In the genomic region with DNA sequence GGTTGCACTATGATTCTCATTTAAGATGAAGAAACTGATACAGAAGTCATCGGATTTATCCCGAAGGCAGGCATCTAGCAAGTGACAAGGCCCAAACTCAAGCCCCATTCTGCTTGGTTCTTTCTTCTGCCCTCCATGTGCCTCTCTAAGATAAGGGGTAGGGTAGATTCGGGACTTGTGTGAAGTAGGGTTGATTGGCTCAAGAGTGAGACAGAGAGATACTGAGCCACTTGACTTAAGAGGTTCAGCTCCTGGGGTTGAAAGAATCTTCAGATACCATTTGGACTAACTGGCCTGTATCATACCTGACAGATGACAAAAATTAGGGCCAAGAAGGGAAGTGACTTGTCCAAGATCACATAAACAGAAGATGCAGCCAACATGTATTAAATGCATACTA, we compare ENCODE assay signal across 7 cellular contexts. TPM values are rescaled to one million over a fixed set of nuclear protein-coding genes. Genes with fewer than 3 reads are reported as not detected.
DNase-seq lines count a peak whose midpoint lies in the region; ATAC-seq and TF ChIP-seq lines count a peak whose summit lies in the region.

No MANE protein-coding gene starts in this region.

- no peak for ATAC-seq in right cardiac atrium

- POLR2A ChIA-PET in HEK293 (lab: Yijun Ruan, JAX): interaction anchor here (0.7 to 1.0 kb wide), 2 partner anchors 53 to 661 kb away, joined by 3 read pairs; no protein-coding TSS in a partner anchor

- no peak for TF ChIP-seq CTCF in HEK293 (tag by site-specific recombination; IDR thresholded peaks at IDR 0.05)
- no peak for TF ChIP-seq CTCF in WERI-Rb-1 (IDR thresholded peaks at IDR 0.05; ENCODE audit: low read depth, low read length)
- no peak for TF ChIP-seq CTCF in spleen (IDR thresholded peaks at IDR 0.05 in 8 of 11, conservative IDR thresholded peaks at IDR 0.05 in 3 of 11)

- H3K36me3 ChIP-seq in HEK293 (ENCODE audit: control insufficient read depth in 2 of 2, insufficient read depth in 1 of 2, low read length in 2 of 2): peaks cover 7 to 25% of the 10 kb centered on the region in 2 experiments
- no peaks in the 10 kb centered on the region; the same call in 1 of the 2 replicates for H3K36me3 ChIP-seq in WERI-Rb-1
- peaks cover 0 to 37% (median 19%) of the 10 kb centered on the region in 6 donors for H3K36me3 ChIP-seq in spleen

- in situ Hi-C loops in KBM-7 (cut with MboI; ENCODE audit: low pct_unique_long_range_greater_than_20kb, low sequenced_read_pairs): no loop called here

- intact Hi-C loops in right cardiac atrium (cut with DNase I): no loop called here
- intact Hi-C loops in spleen (cut with DNase I; ENCODE audit: low total_unique reads): no loop called here

- no peaks in the 10 kb centered on the region for H3K27me3 ChIP-seq in WERI-Rb-1 (ENCODE audit: insufficient read depth, low read depth, severe bottlenecking)
- H3K27me3 ChIP-seq in right cardiac atrium (ENCODE audit: control insufficient read depth, insufficient read depth): no peaks in the 10 kb centered on the region
- no peaks in the 10 kb centered on the region for H3K27me3 ChIP-seq in spleen (replicated peaks in 1 of 7)

- DNase-seq in WERI-Rb-1 (no peak), right cardiac atrium (no peak), spleen (no peak), KBM-7 (no peak), T1000 (lab: John Stamatoyannopoulos, UW) (no peak), NCI-H2107 treated with DMSO at 0.1 percent for 48 hours (lab: John Stamatoyannopoulos, UW; ENCODE audit: unreplicated experiment) (no peak)

- CTCF ChIA-PET in HEK293 (lab: Yijun Ruan, JAX): interaction anchor here (0.7 to 1.8 kb wide), 3 partner anchors 19 to 68 kb away, joined by 3 to 11 read pairs (median 3); no protein-coding TSS in a partner anchor

- TF ChIP-seq POLR2A in spleen (IDR thresholded peaks at IDR 0.05): no peak

- 61% methylated on average over 3 of the region's 3 CpGs for WGBS in right cardiac atrium
- WGBS in spleen, 5 donors: 73 to 90% (median 79%) methylated on average over 3 of the region's 3 CpGs

- H3K4me3 ChIP-seq in HEK293 (ENCODE audit: low read depth, low read length): peak overlapping the region; percentile 99
- H3K4me3 ChIP-seq in WERI-Rb-1 (ENCODE audit: low read depth, low read length): peak overlapping the region; percentile 84
- peak overlapping the region; percentile 58 for H3K4me3 ChIP-seq in right cardiac atrium (ENCODE audit: low read length)
- peak overlapping the region; percentile 84 to 98 (median 90) for H3K4me3 ChIP-seq in spleen

- H3K9me3 ChIP-seq in HEK293 (ENCODE audit: control insufficient read depth, insufficient read depth, low read depth, low read length): no peaks in the 10 kb centered on the region
- no peaks in the 10 kb centered on the region for H3K9me3 ChIP-seq in WERI-Rb-1 (ENCODE audit: severe bottlenecking)
- no peaks in the 10 kb centered on the region for H3K9me3 ChIP-seq in right cardiac atrium (ENCODE audit: control insufficient read depth, low read length)
- no peaks in the 10 kb centered on the region for H3K9me3 ChIP-seq in spleen

- H3K4me1 ChIP-seq in HEK293 (ENCODE audit: control insufficient read depth, insufficient read depth, low read length) (no peaks in the 10 kb centered on the region), right cardiac atrium (ENCODE audit: control insufficient read depth, insufficient read depth, low read length) (peaks cover 4% of the 10 kb centered on the region), spleen (peaks cover 9 to 77% (median 43%) of the 10 kb centered on the region in 6 donors)

- H3K27ac ChIP-seq in HEK293 (ENCODE audit: extremely low read depth, low read depth, low read length) (0 out of 2 replicates have a peak overlapping the region, but pooled peaks have one; percentile 74), WERI-Rb-1 (no peak overlapping the region; the same call in 1 of the 2 replicates), right cardiac atrium (ENCODE audit: low read length) (no peak overlapping the region), spleen (peak overlapping the region in 6 of 8 donors; percentile 91 to 96 (median 94))

TF ChIP-seq in HEK293, 187 proteins besides CTCF, POLR2A, EP300 and RAD21 (continues in another document):
- TF ChIP-seq ZNF121 (tag by site-specific recombination; IDR thresholded peaks at IDR 0.05) (no peak), ZNF768 (tag by site-specific recombination; IDR thresholded peaks at IDR 0.05) (no peak), HOXD13 (CRISPR knock-in tag; IDR thresholded peaks at IDR 0.05; ENCODE audit: borderline replicate concordance) (no peak), MEIS1 (CRISPR knock-in tag; IDR thresholded peaks at IDR 0.05; ENCODE audit: borderline replicate concordance) (no peak), FEZF1 (tag by site-specific recombination; IDR thresholded peaks at IDR 0.05) (no peak), SETDB1 (IDR thresholded peaks at IDR 0.05; ENCODE audit: insufficient read length, low read length) (no peak), ZFP37 (tag by site-specific recombination; IDR thresholded peaks at IDR 0.05) (no peak), ZNF629 (tag by site-specific recombination; IDR thresholded peaks at IDR 0.05) (no peak), KLF9 (tag by site-specific recombination; IDR thresholded peaks at IDR 0.05; ENCODE audit: low read depth) (no peak), ZNF518A (tag by site-specific recombination; conservative IDR thresholded peaks at IDR 0.05; ENCODE audit: low read depth) (no peak), IKZF3 (tag by site-specific recombination; IDR thresholded peaks at IDR 0.05) (no peak), ZFHX2 (tag by site-specific recombination; conservative IDR thresholded peaks at IDR 0.05) (no peak), KLF8 (tag by site-specific recombination; IDR thresholded peaks at IDR 0.05) (no peak), ZSCAN5A (tag by site-specific recombination; IDR thresholded peaks at IDR 0.05) (no peak), ZNF530 (tag by site-specific recombination; IDR thresholded peaks at IDR 0.05; ENCODE audit: low read depth) (no peak), ZFP41 (tag by site-specific recombination; IDR thresholded peaks at IDR 0.05; ENCODE audit: borderline replicate concordance) (no peak), ZNF580 (tag by site-specific recombination; IDR thresholded peaks at IDR 0.05) (no peak), ZNF138 (tag by site-specific recombination; IDR thresholded peaks at IDR 0.05; ENCODE audit: borderline replicate concordance) (no peak), ZBTB20 (tag by site-specific recombination; IDR thresholded peaks at IDR 0.05) (no peak)

RNA-seq across cellular contexts. Expression of gene RFT1, which starts 0.9 kb away (rescaled TPM):
- total RNA-seq in right cardiac atrium: 10 to 100 TPM; 10.6 to 12.9 (median 12.6) TPM
- 7.0 TPM for polyA plus RNA-seq in right cardiac atrium
- 10 to 100 TPM; 12.1 to 25.6 (median 17.8) TPM for total RNA-seq in spleen
- 1 to 10 TPM; 6.0 to 8.9 (median 8.1) TPM for polyA plus RNA-seq in spleen

RNA-seq across cellular contexts. Expression of gene PRKCD, which starts 31.7 kb away (rescaled TPM):
- total RNA-seq in right cardiac atrium: 10 to 100 TPM; 26.2 to 34.4 (median 31.3) TPM
- polyA plus RNA-seq in right cardiac atrium: 20.9 TPM
- 100 to 1,000 TPM in 1 of 7 donors, 10 to 100 TPM in 6; 42.7 to 100 (median 59.6) TPM for total RNA-seq in spleen
- polyA plus RNA-seq in spleen: 10 to 100 TPM; 22.2 to 50.0 (median 31.9) TPM

Comparison
In these comparisons a context has a peak if more than half of its experiments do, and no peak if none do; other contexts are left out.
1. H3K27ac ChIP-seq: peak in HEK293 (single experiment) and spleen (6 of 8); none in WERI-Rb-1 (single experiment) and right cardiac atrium (single experiment).
2. Peak in every context shown above with its lines, with median percentiles within 50 percentile points of each other: H3K4me3 ChIP-seq.